7 cellular contexts compared by ENCODE assay signal in the genomic region with DNA sequence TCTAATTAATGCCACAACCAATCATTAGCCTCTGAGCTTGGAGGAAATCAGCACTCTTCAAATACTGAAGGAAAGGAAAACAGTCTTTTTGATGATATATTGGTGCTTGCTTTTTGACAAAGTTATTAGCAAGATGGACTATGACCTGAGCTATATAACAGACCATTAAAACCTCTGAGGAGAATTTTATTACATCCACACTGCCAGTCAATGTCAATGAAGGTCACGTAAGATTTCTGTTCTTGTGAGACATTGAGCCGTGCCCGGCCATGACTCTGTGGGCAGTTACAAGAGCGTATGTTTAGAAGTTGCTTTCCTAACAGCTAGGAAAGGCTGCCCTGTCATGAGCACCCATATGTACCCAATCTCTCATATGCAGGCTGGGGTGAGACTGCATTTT.
"Had no signal": no experiment of that assay in that cellular context is flagged by ENCODE, and none has a peak within 500 bp of the region (broad histone marks: within the 10 kb centered on the region; RNA-seq: fewer than 3 reads in every experiment).

No MANE protein-coding gene starts in this region.

- H2AFZ ChIP-seq: GM23338 had no signal

- H3K9me3 Mint-ChIP-seq: GM23338, H9 had no signal

- DNase-seq: H9, HCEC 1CT, KBM-7 had no signal

- H3K27ac Mint-ChIP-seq: GM23338, H9, IgD-negative memory B cell had no signal

- H3K4me3 ChIP-seq: GM23338 had no signal

- H3K27ac ChIP-seq: HL-60, KMS-11 had no signal

- H3K4me3 Mint-ChIP-seq: GM23338, H9, IgD-negative memory B cell had no signal

- H3K36me3 Mint-ChIP-seq: IgD-negative memory B cell had no signal

- H3K4me1 Mint-ChIP-seq: GM23338, IgD-negative memory B cell had no signal

- H3K4me2 ChIP-seq: GM23338, KMS-11 had no signal
